Comparison of ENCODE assay signal across 32 cellular contexts in the genomic region with DNA sequence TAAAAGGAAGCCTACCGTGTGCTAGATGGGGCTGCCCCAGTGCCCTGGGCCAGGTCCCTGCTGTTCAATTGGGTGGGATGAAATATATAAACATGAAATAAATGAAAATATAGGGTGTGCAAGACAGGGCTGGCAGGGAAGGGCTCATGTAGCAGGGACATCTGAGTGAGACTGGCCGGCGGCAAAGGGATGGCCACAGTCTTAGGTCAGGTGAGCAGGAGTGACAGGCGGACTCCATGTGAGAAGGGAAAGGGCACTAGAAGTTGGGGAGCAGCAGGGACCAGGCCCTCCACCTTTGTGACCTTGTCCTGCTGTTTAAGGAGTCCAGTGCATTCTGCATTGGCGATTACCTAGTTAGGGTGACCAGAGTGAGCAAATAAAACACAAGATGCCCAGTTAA.
"Had no signal": no experiment of that assay in that cellular context is flagged by ENCODE, and none has a peak within 500 bp of the region (broad histone marks: within the 10 kb centered on the region; RNA-seq: fewer than 3 reads in every experiment).

No MANE protein-coding gene starts in this region.

- H3K27ac Mint-ChIP-seq: activated B cell treated with CpG ODN at 0.5 μM for 24 hours; activated CD4-positive, alpha-beta memory T cell treated with anti-CD3 and anti-CD28 coated beads for 36 hours; activated naive CD8-positive, alpha-beta T cell treated with anti-CD3 and anti-CD28 coated beads for 36 hours; activated T-cell treated with anti-CD3 and anti-CD28 coated beads, Interleukin-2, amount 50 U/mL, for 72 hours; activated T-helper 17 cell treated with anti-CD3 and anti-CD28 coated beads, Interleukin-2, amount 50 U/mL, for 72 hours; T-cell had no signal

- H3K4me1 ChIP-seq: Peyer's patch had no signal

- H3K4me1 Mint-ChIP-seq: activated B cell treated with CpG ODN at 0.5 μM for 24 hours; activated T-helper 17 cell treated with anti-CD3 and anti-CD28 coated beads, Interleukin-2, amount 50 U/mL, for 72 hours; T-cell had no signal

- ATAC-seq: activated T-cell treated with anti-CD3 and anti-CD28 coated beads, Interleukin-2, amount 50 U/mL, for 72 hours; activated T-helper 17 cell treated with anti-CD3 and anti-CD28 coated beads, Interleukin-2, amount 50 U/mL, for 72 hours; PC-3; T-cell had no signal

- H3K4me3 ChIP-seq: cardiac muscle cell, Peyer's patch had no signal

- H3K9me3 Mint-ChIP-seq: activated B cell treated with CpG ODN at 0.5 μM for 24 hours; activated CD4-positive, alpha-beta memory T cell treated with anti-CD3 and anti-CD28 coated beads for 36 hours; activated naive CD8-positive, alpha-beta T cell treated with anti-CD3 and anti-CD28 coated beads for 36 hours; activated T-cell treated with anti-CD3 and anti-CD28 coated beads, Interleukin-2, amount 50 U/mL, for 72 hours; activated T-helper 17 cell treated with anti-CD3 and anti-CD28 coated beads, Interleukin-2, amount 50 U/mL, for 72 hours; T-cell had no signal

- H3K36me3 Mint-ChIP-seq: activated CD4-positive, alpha-beta memory T cell treated with anti-CD3 and anti-CD28 coated beads for 36 hours; activated naive CD8-positive, alpha-beta T cell treated with anti-CD3 and anti-CD28 coated beads for 36 hours; T-cell had no signal

- H3K36me3 ChIP-seq: cardiac muscle cell, Peyer's patch had no signal

- H3K27me3 Mint-ChIP-seq: activated B cell treated with CpG ODN at 0.5 μM for 24 hours; activated CD4-positive, alpha-beta memory T cell treated with anti-CD3 and anti-CD28 coated beads for 36 hours; activated naive CD8-positive, alpha-beta T cell treated with anti-CD3 and anti-CD28 coated beads for 36 hours; T-cell had no signal

- H3K27ac ChIP-seq: cardiac muscle cell, Peyer's patch, VCaP had no signal

- DNase-seq: activated B cell treated with CpG ODN at 0.5 μM for 24 hours; activated CD4-positive, alpha-beta memory T cell treated with anti-CD3 and anti-CD28 coated beads for 36 hours; activated CD4-positive, alpha-beta T cell treated with anti-CD3 and anti-CD28 coated beads for 4 hours; activated CD4-positive, alpha-beta T cell treated with anti-CD3 and anti-CD28 coated beads, Interleukin-2, amount 50 U/mL, for 1 hour; activated CD4-positive, CD25-positive, alpha-beta regulatory T cell treated with anti-CD3 and anti-CD28 coated beads, Interleukin-2, amount 50 U/mL, for 72 hours; activated effector memory CD4-positive, alpha-beta T cell treated with anti-CD3 and anti-CD28 coated beads, Interleukin-2, amount 50 U/mL, for 16 hours; activated naive CD4-positive, alpha-beta T cell; activated naive CD4-positive, alpha-beta T cell treated with anti-CD3 and anti-CD28 coated beads, Interleukin-2, amount 50 U/mL, for 16 hours; activated naive CD8-positive, alpha-beta T cell treated with anti-CD3 and anti-CD28 coated beads for 36 hours; activated T-cell treated with anti-CD3 and anti-CD28 coated beads, Interleukin-2, amount 50 U/mL, for 1 hour; activated T-cell treated with anti-CD3 and anti-CD28 coated beads, Interleukin-2, amount 50 U/mL, for 72 hours; amniotic stem cell; aorta; cerebellar nuclear complex; KBM-7; NCI-H1105; NCI-H1417 treated with DMSO at 0.1 percent for 48 hours; NCI-H1694; NCI-H1930; NCI-H2081 treated with DMSO at 0.1 percent for 48 hours; NCI-H226; NCI-H446 treated with DMSO at 0.1 percent for 48 hours; PC-3; RPMI8226; SIG-M5; T-cell; T-helper 2 cell; T-helper 9 cell had no signal

- H3K4me3 Mint-ChIP-seq: activated B cell treated with CpG ODN at 0.5 μM for 24 hours; activated CD4-positive, alpha-beta memory T cell treated with anti-CD3 and anti-CD28 coated beads for 36 hours; activated naive CD8-positive, alpha-beta T cell treated with anti-CD3 and anti-CD28 coated beads for 36 hours; activated T-cell treated with anti-CD3 and anti-CD28 coated beads, Interleukin-2, amount 50 U/mL, for 72 hours; activated T-helper 17 cell treated with anti-CD3 and anti-CD28 coated beads, Interleukin-2, amount 50 U/mL, for 72 hours; T-cell had no signal

- H3K9me3 ChIP-seq: Peyer's patch had no signal

- H3K27me3 ChIP-seq: cardiac muscle cell, Peyer's patch had no signal
